9 cellular contexts compared by ENCODE assay signal in genomic region chr22:36323182-36323854, GRCh38.
A peak's percentile ranks its signal among the peaks of the same experiment; 100 is the strongest.
DNase-seq lines count a peak whose midpoint lies in the region; ATAC-seq, FAIRE-seq and TF ChIP-seq lines count a peak whose summit lies in the region.
"Had no signal": no experiment of that assay in that cellular context is flagged by ENCODE, and none has a peak within 500 bp of the region (broad histone marks: within the 10 kb centered on the region; RNA-seq: fewer than 3 reads in every experiment).

No MANE protein-coding gene starts in this region.

- H3K27ac Mint-ChIP-seq in CD4-positive, CD25-positive, alpha-beta regulatory T cell, result peak overlapping the region in 2 of 3 donors; percentile 21 to 51
- H3K27ac Mint-ChIP-seq in activated T-helper 2 cell treated with anti-CD3 and anti-CD28 coated beads, Interferon-gamma antibody, Interleukin-2, Interleukin-4, amounts not matched to agents 10 μg/mL and 5 μg/mL and 100 μg/mL, durations not matched to agents 14 hours and 24 hours and 36 hours, result peak overlapping the region; percentile 38

- intact Hi-C loops in activated T-helper 2 cell treated with anti-CD3 and anti-CD28 coated beads, Interferon-gamma antibody, Interleukin-2, Interleukin-4, amounts not matched to agents 10 μg/mL and 5 μg/mL and 100 μg/mL, durations not matched to agents 14 hours and 24 hours and 36 hours (cut with micrococcal nuclease), result no loop called here
- intact Hi-C loops in posterior vena cava (cut with DNase I), result no loop called here

- no peaks in the 10 kb centered on the region for H3K4me1 ChIP-seq in CD4-positive, CD25-positive, alpha-beta regulatory T cell (ENCODE audit: control insufficient read depth, insufficient read depth, low read length, poor library complexity, severe bottlenecking)

- FAIRE-seq in frontal cortex (lab: Jason Lieb, UNC), result no peak

- H3K4me3 ChIP-seq in CD4-positive, CD25-positive, alpha-beta regulatory T cell (ENCODE audit: low read depth, low read length), result no peak overlapping the region
- H3K4me3 ChIP-seq in WERI-Rb-1 (ENCODE audit: low read depth, low read length), result no peak overlapping the region

- no peaks in the 10 kb centered on the region for H3K27me3 ChIP-seq in CD4-positive, CD25-positive, alpha-beta regulatory T cell (ENCODE audit: control insufficient read depth, insufficient read depth, low read length)
- no peaks in the 10 kb centered on the region for H3K27me3 ChIP-seq in WERI-Rb-1 (ENCODE audit: insufficient read depth, low read depth, severe bottlenecking)

- TF ChIP-seq CTCF in WERI-Rb-1 (IDR thresholded peaks at IDR 0.05; ENCODE audit: low read depth, low read length), result no peak

- H3K9me3 ChIP-seq in CD4-positive, CD25-positive, alpha-beta regulatory T cell (ENCODE audit: control insufficient read depth in 2 of 2, low read length in 2 of 2), result no peaks in the 10 kb centered on the region
- H3K9me3 ChIP-seq in WERI-Rb-1 (ENCODE audit: severe bottlenecking), result no peaks in the 10 kb centered on the region

- H3K9me3 Mint-ChIP-seq in CD4-positive, CD25-positive, alpha-beta regulatory T cell, result no peaks in the 10 kb centered on the region
- H3K9me3 Mint-ChIP-seq in activated T-helper 2 cell treated with anti-CD3 and anti-CD28 coated beads, Interferon-gamma antibody, Interleukin-2, Interleukin-4, amounts not matched to agents 10 μg/mL and 5 μg/mL and 100 μg/mL, durations not matched to agents 14 hours and 24 hours and 36 hours, result no peaks in the 10 kb centered on the region

- H3K36me3 Mint-ChIP-seq in CD4-positive, CD25-positive, alpha-beta regulatory T cell, result peaks cover 58% of the 10 kb centered on the region
- H3K36me3 Mint-ChIP-seq in activated T-helper 2 cell treated with anti-CD3 and anti-CD28 coated beads, Interferon-gamma antibody, Interleukin-2, Interleukin-4, amounts not matched to agents 10 μg/mL and 5 μg/mL and 100 μg/mL, durations not matched to agents 14 hours and 24 hours and 36 hours (ENCODE audit: low read depth), result peaks cover 85% of the 10 kb centered on the region

- ATAC-seq in CD4-positive, CD25-positive, alpha-beta regulatory T cell (ENCODE audit: low read depth in 2 of 2), result no peak
- no peak for ATAC-seq in HG03432 (IDR thresholded peaks at IDR 0.05; ENCODE audit: unreplicated experiment)
- no peak for ATAC-seq in GM18502 (IDR thresholded peaks at IDR 0.05; ENCODE audit: poor library complexity, unreplicated experiment)

- H3K4me3 Mint-ChIP-seq in CD4-positive, CD25-positive, alpha-beta regulatory T cell, result no peak overlapping the region
- H3K4me3 Mint-ChIP-seq in activated T-helper 2 cell treated with anti-CD3 and anti-CD28 coated beads, Interferon-gamma antibody, Interleukin-2, Interleukin-4, amounts not matched to agents 10 μg/mL and 5 μg/mL and 100 μg/mL, durations not matched to agents 14 hours and 24 hours and 36 hours (ENCODE audit: low read depth), result no peak overlapping the region

- DNase-seq in CD4-positive, CD25-positive, alpha-beta regulatory T cell, result no peak
- DNase-seq in activated T-helper 2 cell treated with anti-CD3 and anti-CD28 coated beads, Interferon-gamma antibody, Interleukin-2, Interleukin-4, amounts not matched to agents 10 μg/mL and 5 μg/mL and 100 μg/mL, durations not matched to agents 14 hours and 24 hours and 36 hours (ENCODE audit: low spot score), result no peak
- DNase-seq in frontal cortex (ENCODE audit: low spot score in 2 of 2), result peak; percentile 53 to 69
- peak; percentile 93 for DNase-seq in posterior vena cava (ENCODE audit: low spot score)
- DNase-seq in WERI-Rb-1, result no peak
- no peak for DNase-seq in activated CD8-positive, alpha-beta memory T cell treated with anti-CD3 and anti-CD28 coated beads, Interleukin-2, amount 50 U/mL, for 4 hours
- DNase-seq: activated CD4-positive, alpha-beta T cell treated with anti-CD3 and anti-CD28 coated beads, Interleukin-2, amount 50 U/mL, for 48 hours had no signal

- H3K27ac ChIP-seq in CD4-positive, CD25-positive, alpha-beta regulatory T cell (ENCODE audit: insufficient read depth, low read length, poor library complexity, severe bottlenecking), result no peak overlapping the region
- no peak overlapping the region for H3K27ac ChIP-seq in WERI-Rb-1

- no peaks in the 10 kb centered on the region for H3K27me3 Mint-ChIP-seq in CD4-positive, CD25-positive, alpha-beta regulatory T cell
- H3K27me3 Mint-ChIP-seq in activated T-helper 2 cell treated with anti-CD3 and anti-CD28 coated beads, Interferon-gamma antibody, Interleukin-2, Interleukin-4, amounts not matched to agents 10 μg/mL and 5 μg/mL and 100 μg/mL, durations not matched to agents 14 hours and 24 hours and 36 hours (ENCODE audit: low read depth), result no peaks in the 10 kb centered on the region

- H3K36me3 ChIP-seq in CD4-positive, CD25-positive, alpha-beta regulatory T cell (ENCODE audit: control insufficient read depth, insufficient read depth, low read length), result peaks cover 96% of the 10 kb centered on the region
- peaks cover 81% of the 10 kb centered on the region for H3K36me3 ChIP-seq in WERI-Rb-1

- H3K4me1 Mint-ChIP-seq in CD4-positive, CD25-positive, alpha-beta regulatory T cell, result peaks cover 0 to 23% (median 21%) of the 10 kb centered on the region in 4 donors
- peaks cover 13% of the 10 kb centered on the region for H3K4me1 Mint-ChIP-seq in activated T-helper 2 cell treated with anti-CD3 and anti-CD28 coated beads, Interferon-gamma antibody, Interleukin-2, Interleukin-4, amounts not matched to agents 10 μg/mL and 5 μg/mL and 100 μg/mL, durations not matched to agents 14 hours and 24 hours and 36 hours (ENCODE audit: low read depth)

Comparison
In these comparisons a context has a peak if more than half of its experiments do, and no peak if none do; other contexts are left out.
1. DNase-seq: peak in frontal cortex (2 of 2) and posterior vena cava (single experiment); none in CD4-positive, CD25-positive, alpha-beta regulatory T cell (0 of 3), activated T-helper 2 cell treated with anti-CD3 and anti-CD28 coated beads, Interferon-gamma antibody, Interleukin-2, Interleukin-4, amounts not matched to agents 10 μg/mL and 5 μg/mL and 100 μg/mL, durations not matched to agents 14 hours and 24 hours and 36 hours (single experiment), WERI-Rb-1 (single experiment) and activated CD8-positive, alpha-beta memory T cell treated with anti-CD3 and anti-CD28 coated beads, Interleukin-2, amount 50 U/mL, for 4 hours (single experiment).